24 cellular contexts compared by ENCODE assay signal in the genomic region with DNA sequence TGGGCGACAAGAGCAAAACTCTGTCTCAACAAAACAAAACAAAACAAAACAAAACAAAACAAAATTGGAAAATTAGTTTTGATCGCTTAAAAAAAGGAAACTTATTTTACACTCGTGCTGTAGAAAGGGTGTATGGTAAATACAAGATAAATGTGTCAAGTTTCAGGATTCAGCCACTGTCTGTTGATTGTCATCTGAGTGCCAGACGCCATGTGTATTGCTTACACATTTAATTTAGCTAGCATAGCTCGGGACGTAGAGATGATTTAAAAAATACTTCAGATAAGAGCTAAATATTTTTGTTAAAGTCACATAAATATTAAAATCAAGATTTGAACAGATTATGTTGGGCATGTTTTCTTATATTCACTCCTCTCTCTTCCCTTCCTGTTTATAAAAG.
DNase-seq lines count a peak whose midpoint lies in the region; ATAC-seq and TF ChIP-seq lines count a peak whose summit lies in the region.
"Had no signal": no experiment of that assay in that cellular context is flagged by ENCODE, and none has a peak within 500 bp of the region (broad histone marks: within the 10 kb centered on the region; RNA-seq: fewer than 3 reads in every experiment).

No MANE protein-coding gene starts in this region.

- WGBS in mesendoderm (ENCODE audit: extremely low coverage, insufficient coverage, low lambda C conversion rate): no CpG with 5 or more reads among the region's 6 CpGs
- 51% methylated on average over 6 of the region's 6 CpGs for WGBS in smooth muscle cell (ENCODE audit: low lambda C conversion rate)
- 88 to 89% (median 89%) methylated on average over 6 of the region's 6 CpGs for WGBS in psoas muscle, 3 donors

- H3K4me1 ChIP-seq in OCI-LY1 (ENCODE audit: insufficient read depth, low read length, severe bottlenecking): peaks cover 10% of the 10 kb centered on the region
- no peaks in the 10 kb centered on the region for H3K4me1 ChIP-seq in mesendoderm (ENCODE audit: control insufficient read depth, low read depth, low read length)
- H3K4me1 ChIP-seq in smooth muscle cell (ENCODE audit: low read depth): peaks cover 13% of the 10 kb centered on the region
- no peaks in the 10 kb centered on the region for H3K4me1 ChIP-seq in psoas muscle
- H3K4me1 ChIP-seq: BE2C had no signal

- H3K79me1 ChIP-seq in mesendoderm (ENCODE audit: low read length): no peaks in the 10 kb centered on the region

- H3K9me3 ChIP-seq in OCI-LY1 (ENCODE audit: low read length) (no peaks in the 10 kb centered on the region), smooth muscle cell (replicated peaks; ENCODE audit: low read depth) (no peaks in the 10 kb centered on the region), psoas muscle (no peaks in the 10 kb centered on the region)
- H3K9me3 ChIP-seq: BE2C had no signal

- no peak overlapping the region for H3K4me3 Mint-ChIP-seq in activated CD4-positive, alpha-beta T cell treated with anti-CD3 and anti-CD28 coated beads, Interleukin-2, amount 10 ng/mL, durations not matched to agents 7 days and 5 days
- H3K4me3 Mint-ChIP-seq: CD4-positive, CD25-positive, alpha-beta regulatory T cell; CD8-positive, alpha-beta memory T cell; HFFc6; IgD-negative memory B cell had no signal

- no peaks in the 10 kb centered on the region for H3K9me2 ChIP-seq in OCI-LY1 (ENCODE audit: low read depth, low read length)

- H3K79me2 ChIP-seq in OCI-LY1 (ENCODE audit: insufficient read depth, low read length) (no peaks in the 10 kb centered on the region), mesendoderm (ENCODE audit: control insufficient read depth, insufficient read depth, low read length) (no peaks in the 10 kb centered on the region), smooth muscle cell (ENCODE audit: low read depth) (no peaks in the 10 kb centered on the region)

- H4K20me1 ChIP-seq in OCI-LY1 (ENCODE audit: insufficient read depth, low read length) (no peaks in the 10 kb centered on the region), smooth muscle cell (ENCODE audit: low read depth) (no peaks in the 10 kb centered on the region)

- CTCF ChIA-PET in activated CD4-positive, alpha-beta T cell treated with anti-CD3 and anti-CD28 coated beads, Interleukin-2, amount 10 ng/mL, durations not matched to agents 7 days and 5 days (lab: Charles Lee): no interaction called here

- no peaks in the 10 kb centered on the region for H3K4me1 Mint-ChIP-seq in activated CD4-positive, alpha-beta T cell treated with anti-CD3 and anti-CD28 coated beads, Interleukin-2, amount 10 ng/mL, durations not matched to agents 7 days and 5 days
- H3K4me1 Mint-ChIP-seq: CD4-positive, CD25-positive, alpha-beta regulatory T cell; CD8-positive, alpha-beta memory T cell; IgD-negative memory B cell had no signal

- no peak for ATAC-seq in SK-N-SH treated with all-trans-retinoic acid at 6 μM for 48 hours
- ATAC-seq in psoas muscle: no peak
- ATAC-seq: HCT116, HepG2 had no signal

- H3K27ac ChIP-seq in OCI-LY1 (ENCODE audit: low read depth, low read length, poor library complexity, severe bottlenecking) (no peak overlapping the region), mesendoderm (ENCODE audit: low read depth, low read length) (no peak overlapping the region), smooth muscle cell (ENCODE audit: low read depth) (no peak overlapping the region), psoas muscle (no peak overlapping the region)

- no peaks in the 10 kb centered on the region for H3K27me3 Mint-ChIP-seq in activated CD4-positive, alpha-beta T cell treated with anti-CD3 and anti-CD28 coated beads, Interleukin-2, amount 10 ng/mL, durations not matched to agents 7 days and 5 days
- H3K27me3 Mint-ChIP-seq: CD4-positive, CD25-positive, alpha-beta regulatory T cell; CD8-positive, alpha-beta memory T cell; IgD-negative memory B cell had no signal

- H2BK5ac ChIP-seq in mesendoderm (ENCODE audit: low read length): no peak overlapping the region

- no peak overlapping the region for H2BK120ac ChIP-seq in mesendoderm (ENCODE audit: low read depth, low read length)

- intact Hi-C loops in psoas muscle (cut with DNase I): no loop called here

- H3K18ac ChIP-seq in mesendoderm (ENCODE audit: low read length): peak overlapping the region; percentile 75

- H2AK5ac ChIP-seq in mesendoderm (ENCODE audit: low read length): no peak overlapping the region

- DNase-seq in mesendoderm (peak; percentile 61), smooth muscle cell (lab: John Stamatoyannopoulos, UW; ENCODE audit: unreplicated experiment) (no peak), psoas muscle (no peak), cerebellar nuclear complex (lab: John Stamatoyannopoulos, UW) (no peak), UCSD-AML1 (lab: John Stamatoyannopoulos, UW; ENCODE audit: unreplicated experiment) (no peak)
- DNase-seq in activated CD4-positive, alpha-beta T cell treated with anti-CD3 and anti-CD28 coated beads, Interleukin-2, amount 10 ng/mL, durations not matched to agents 7 days and 5 days: no peak
- DNase-seq: ACHN; BE2C; C1 segment of cervical spinal cord; CD4-positive, CD25-positive, alpha-beta regulatory T cell; CD8-positive, alpha-beta memory T cell; COR-L47; DMS 273 treated with DMSO at 0.1 percent for 48 hours; DMS53; DND-41; EL; GOT3; H7; HFFc6 had no signal

- no peak overlapping the region for H3K23ac ChIP-seq in mesendoderm (ENCODE audit: low read length)

- no peak overlapping the region for H3K4me3 ChIP-seq in OCI-LY1 (ENCODE audit: low read depth, low read length, poor library complexity, severe bottlenecking)
- H3K4me3 ChIP-seq in mesendoderm (ENCODE audit: low read length): no peak overlapping the region
- H3K4me3 ChIP-seq in smooth muscle cell: no peak overlapping the region
- no peak overlapping the region for H3K4me3 ChIP-seq in psoas muscle

- no peak overlapping the region for H4K8ac ChIP-seq in mesendoderm (ENCODE audit: low read depth, low read length)

- no peaks in the 10 kb centered on the region for H3K9me3 Mint-ChIP-seq in activated CD4-positive, alpha-beta T cell treated with anti-CD3 and anti-CD28 coated beads, Interleukin-2, amount 10 ng/mL, durations not matched to agents 7 days and 5 days
- H3K9me3 Mint-ChIP-seq: IgD-negative memory B cell had no signal

- H3K9ac ChIP-seq in OCI-LY1 (ENCODE audit: low read length) (no peak overlapping the region), mesendoderm (ENCODE audit: low read length) (no peak overlapping the region), smooth muscle cell (ENCODE audit: low read depth) (no peak overlapping the region)

- H3K36me3 Mint-ChIP-seq in activated CD4-positive, alpha-beta T cell treated with anti-CD3 and anti-CD28 coated beads, Interleukin-2, amount 10 ng/mL, durations not matched to agents 7 days and 5 days (ENCODE audit: low read depth): no peaks in the 10 kb centered on the region
- H3K36me3 Mint-ChIP-seq: CD4-positive, CD25-positive, alpha-beta regulatory T cell; CD8-positive, alpha-beta memory T cell had no signal

- H3K4ac ChIP-seq in mesendoderm (ENCODE audit: low read depth, low read length): peak overlapping the region; percentile 55

- TF ChIP-seq CTCF in OCI-LY1 (IDR thresholded peaks at IDR 0.05; ENCODE audit: low read length): no peak
- TF ChIP-seq CTCF in smooth muscle cell (IDR thresholded peaks at IDR 0.05; ENCODE audit: borderline replicate concordance, insufficient read depth, poor library complexity, severe bottlenecking): no peak
- TF ChIP-seq CTCF in psoas muscle (IDR thresholded peaks at IDR 0.05): no peak

- 0 out of 2 replicates have a peak overlapping the region, but pooled peaks have one; percentile 25 for H2AFZ ChIP-seq in OCI-LY1 (ENCODE audit: low read length)
- H2AFZ ChIP-seq in smooth muscle cell (ENCODE audit: low read depth): peak overlapping the region; percentile 69

- no peak overlapping the region for H3K27ac Mint-ChIP-seq in activated CD4-positive, alpha-beta T cell treated with anti-CD3 and anti-CD28 coated beads, Interleukin-2, amount 10 ng/mL, durations not matched to agents 7 days and 5 days
- H3K27ac Mint-ChIP-seq: CD4-positive, CD25-positive, alpha-beta regulatory T cell; CD8-positive, alpha-beta memory T cell; HFFc6; IgD-negative memory B cell had no signal

- no peak overlapping the region for H4K5ac ChIP-seq in mesendoderm (ENCODE audit: low read length)

- H3K27me3 ChIP-seq in OCI-LY1 (ENCODE audit: insufficient read depth, low read length): no peaks in the 10 kb centered on the region
- H3K27me3 ChIP-seq in mesendoderm (ENCODE audit: insufficient read depth, low read length, poor library complexity): no peaks in the 10 kb centered on the region
- no peaks in the 10 kb centered on the region for H3K27me3 ChIP-seq in smooth muscle cell (ENCODE audit: low read depth)
- no peaks in the 10 kb centered on the region for H3K27me3 ChIP-seq in psoas muscle (ENCODE audit: insufficient read depth in 3 of 3, low read length in 2 of 3)
- H3K27me3 ChIP-seq: BE2C had no signal

- peak overlapping the region; percentile 74 for H2BK15ac ChIP-seq in mesendoderm (replicated peaks; ENCODE audit: low read depth)

- no peak overlapping the region for H3K4me2 ChIP-seq in OCI-LY1 (ENCODE audit: low read length)
- H3K4me2 ChIP-seq in mesendoderm (ENCODE audit: low read length): no peak overlapping the region
- no peak overlapping the region for H3K4me2 ChIP-seq in smooth muscle cell

- POLR2A ChIA-PET in activated CD4-positive, alpha-beta T cell treated with anti-CD3 and anti-CD28 coated beads, Interleukin-2, amount 10 ng/mL, durations not matched to agents 7 days and 5 days (lab: Charles Lee): no interaction called here

- no peaks in the 10 kb centered on the region for H3K36me3 ChIP-seq in OCI-LY1 (ENCODE audit: insufficient read depth, low read length)
- no peaks in the 10 kb centered on the region for H3K36me3 ChIP-seq in mesendoderm (ENCODE audit: control insufficient read depth, insufficient read depth, low read length)
- H3K36me3 ChIP-seq in smooth muscle cell (ENCODE audit: low read depth): no peaks in the 10 kb centered on the region
- H3K36me3 ChIP-seq in psoas muscle (ENCODE audit: insufficient read depth in 1 of 2, low read depth in 1 of 2): no peaks in the 10 kb centered on the region
- H3K36me3 ChIP-seq: BE2C had no signal

- no peak overlapping the region for H3K56ac ChIP-seq in mesendoderm (ENCODE audit: low read length)

- H3F3A ChIP-seq in OCI-LY1 (ENCODE audit: insufficient read depth, low read length): no peaks in the 10 kb centered on the region
- H3F3A ChIP-seq in smooth muscle cell (ENCODE audit: low read depth): no peaks in the 10 kb centered on the region

TF ChIP-seq in SK-N-SH treated with all-trans-retinoic acid at 6 μM for 48 hours, 23 proteins besides CTCF, POLR2A, EP300 and RAD21:
- TF ChIP-seq ISL1 (CRISPR knock-in tag; IDR thresholded peaks at IDR 0.05) (peak; percentile 31; the same call in 1 of the 2 replicates), ZNF70 (CRISPR knock-in tag; IDR thresholded peaks at IDR 0.05) (no peak), ZC3H10 (CRISPR knock-in tag; IDR thresholded peaks at IDR 0.05) (no peak), TCF4 (CRISPR knock-in tag; IDR thresholded peaks at IDR 0.05; ENCODE audit: borderline replicate concordance) (peak; percentile 42; the same call in 1 of the 2 replicates)
